Comparison of ENCODE assay signal across 21 cellular contexts in genomic region chr17:50268040-50268439, GRCh38. TPM values are rescaled to one million over a fixed set of nuclear protein-coding genes. Genes with fewer than 3 reads are reported as not detected.
DNase-seq lines count a peak whose midpoint lies in the region; ATAC-seq and TF ChIP-seq lines count a peak whose summit lies in the region.
"Had no signal": no experiment of that assay in that cellular context is flagged by ENCODE, and none has a peak within 500 bp of the region (broad histone marks: within the 10 kb centered on the region; RNA-seq: fewer than 3 reads in every experiment).

No MANE protein-coding gene starts in this region.

- no peaks in the 10 kb centered on the region for H3K9me3 Mint-ChIP-seq in chondrocyte (ENCODE audit: low read depth)
- H3K9me3 Mint-ChIP-seq: naive thymus-derived CD4-positive, alpha-beta T cell had no signal

- peak overlapping the region; percentile 70 for H3K4me2 ChIP-seq in osteoblast (ENCODE audit: insufficient read depth, low read length)

- H3K36me3 ChIP-seq in osteoblast (ENCODE audit: insufficient read depth, low read length) (no peaks in the 10 kb centered on the region), uterus (no peaks in the 10 kb centered on the region)

- DNase-seq in activated naive CD4-positive, alpha-beta T cell treated with Interleukin-2 at 50 U/mL for 16 hours = peak; percentile 1
- DNase-seq in activated naive CD4-positive, alpha-beta T cell (lab: John Stamatoyannopoulos, UW) = no peak
- peak; percentile 34 for DNase-seq in chondrocyte (ENCODE audit: low spot score)
- peak; percentile 68 for DNase-seq in osteoblast (ENCODE audit: insufficient read length, low spot score, missing footprints)
- peak in 1 of 2 donors; percentile 19 for DNase-seq in uterus
- DNase-seq in SIG-M5 (lab: John Stamatoyannopoulos, UW) = no peak
- no peak for DNase-seq in MV-4-11 (lab: John Stamatoyannopoulos, UW)
- DNase-seq: caudate nucleus, DMS 273 treated with DMSO at 0.1 percent for 48 hours, foreskin keratinocyte, NCI-H1105, NCI-H2107, NCI-H510A treated with DMSO at 0.1 percent for 48 hours, T1000 had no signal

- H3K9me3 ChIP-seq in osteoblast (ENCODE audit: low read depth, low read length) (no peaks in the 10 kb centered on the region), uterus (no peaks in the 10 kb centered on the region)

- TF ChIP-seq CTCF in chondrocyte (IDR thresholded peaks at IDR 0.05) (no peak), osteoblast (IDR thresholded peaks at IDR 0.05; ENCODE audit: extremely low read depth, low read depth, low read length) (no peak), uterus (IDR thresholded peaks at IDR 0.05) (no peak)

- H3K27ac ChIP-seq in osteoblast (ENCODE audit: low read depth, low read length) = peak overlapping the region; percentile 59
- peak overlapping the region; percentile 92 to 93 for H3K27ac ChIP-seq in uterus
- H3K27ac ChIP-seq: dorsolateral prefrontal cortex, epithelial cell of prostate, foreskin keratinocyte had no signal

- H2AFZ ChIP-seq in osteoblast (ENCODE audit: low read length) = no peak overlapping the region

- H3K36me3 Mint-ChIP-seq in chondrocyte (ENCODE audit: low read depth) = no peaks in the 10 kb centered on the region
- H3K36me3 Mint-ChIP-seq: activated CD8-positive, alpha-beta memory T cell treated with anti-CD3 and anti-CD28 coated beads, Interleukin-2, amount 10 ng/mL, durations not matched to agents 7 days and 5 days; naive thymus-derived CD4-positive, alpha-beta T cell had no signal

- H3K4me1 ChIP-seq in osteoblast (ENCODE audit: insufficient read depth, low read length) (peaks cover 86% of the 10 kb centered on the region), uterus (peaks cover 40 to 50% of the 10 kb centered on the region in 2 donors)
- H3K4me1 ChIP-seq: foreskin keratinocyte had no signal

- peaks cover 44% of the 10 kb centered on the region for H3K79me2 ChIP-seq in osteoblast (ENCODE audit: insufficient read depth, low read length)

- H3K27me3 ChIP-seq in osteoblast (ENCODE audit: insufficient read depth, low read length) = no peaks in the 10 kb centered on the region
- H3K27me3 ChIP-seq in uterus = no peaks in the 10 kb centered on the region
- H3K27me3 ChIP-seq: dorsolateral prefrontal cortex had no signal

- H4K20me1 ChIP-seq in osteoblast (ENCODE audit: insufficient read depth, low read length) = no peaks in the 10 kb centered on the region

- no peaks in the 10 kb centered on the region for H3K27me3 Mint-ChIP-seq in chondrocyte (ENCODE audit: low read depth)

- H3K4me3 Mint-ChIP-seq in chondrocyte (ENCODE audit: unreplicated experiment) = no peak overlapping the region
- H3K4me3 Mint-ChIP-seq: activated CD8-positive, alpha-beta memory T cell treated with anti-CD3 and anti-CD28 coated beads, Interleukin-2, amount 10 ng/mL, durations not matched to agents 7 days and 5 days; naive thymus-derived CD4-positive, alpha-beta T cell had no signal

- H3K4me1 Mint-ChIP-seq in chondrocyte (ENCODE audit: low read depth) = peaks cover 99% of the 10 kb centered on the region

- H3K4me3 ChIP-seq in osteoblast (ENCODE audit: insufficient read depth, low read length) (no peak overlapping the region), uterus (no peak overlapping the region)
- H3K4me3 ChIP-seq: dorsolateral prefrontal cortex, lung had no signal

- TF ChIP-seq POLR2A in uterus (IDR thresholded peaks at IDR 0.05) = no peak

- intact Hi-C loops in uterus (cut with DNase I; ENCODE audit: low total_unique reads) = no loop called here

- no peak for ATAC-seq in HG03457 (IDR thresholded peaks at IDR 0.05; ENCODE audit: unreplicated experiment)
- ATAC-seq: activated CD8-positive, alpha-beta memory T cell treated with anti-CD3 and anti-CD28 coated beads, Interleukin-2, amount 10 ng/mL, durations not matched to agents 7 days and 5 days; foreskin keratinocyte; naive thymus-derived CD4-positive, alpha-beta T cell had no signal

- peak overlapping the region; percentile 95 for H3K27ac Mint-ChIP-seq in chondrocyte (ENCODE audit: unreplicated experiment)
- H3K27ac Mint-ChIP-seq: activated CD8-positive, alpha-beta memory T cell treated with anti-CD3 and anti-CD28 coated beads, Interleukin-2, amount 10 ng/mL, durations not matched to agents 7 days and 5 days had no signal

RNA-seq across cellular contexts. Expression of gene TMEM92, which starts 6.2 kb away (rescaled TPM):
- total RNA-seq in chondrocyte = 1.6 to 1.7 TPM (median 1.7 TPM) in 3 replicates
- under 0.01 and 0.36 TPM in 2 replicates for total RNA-seq in osteoblast
- under 1 TPM in 2 of 4 donors, not detected in 2; 0.07 to 0.91 TPM for total RNA-seq in uterus
- total RNA-seq: RPMI7951 had no signal

Comparison
In these comparisons a context has a peak if more than half of its experiments do, and no peak if none do; other contexts are left out.
1. DNase-seq: peak in activated naive CD4-positive, alpha-beta T cell treated with Interleukin-2 at 50 U/mL for 16 hours (single experiment), chondrocyte (single experiment) and osteoblast (single experiment); none in activated naive CD4-positive, alpha-beta T cell (0 of 4), SIG-M5 (single experiment) and MV-4-11 (single experiment).